ENCODE assay signal across 24 cellular contexts in genomic region chr3:161405087-161405486, GRCh38. TPM values are rescaled to one million over a fixed set of nuclear protein-coding genes. Genes with fewer than 3 reads are reported as not detected.
"Had no signal": no experiment of that assay in that cellular context is flagged by ENCODE, and none has a peak within 500 bp of the region (broad histone marks: within the 10 kb centered on the region; RNA-seq: fewer than 3 reads in every experiment).

No MANE protein-coding gene starts in this region.

- DNase-seq: stimulated activated CD4-positive, alpha-beta T cell treated with anti-CD3 and anti-CD28 coated beads, Interleukin-2, amount 100 ng/mL, for 48 hours; stimulated activated CD4-positive, alpha-beta T cell treated with anti-CD3 and anti-CD28 coated beads, Interleukin-4, amount 100 ng/mL, for 1 hour; stimulated activated CD4-positive, alpha-beta T cell treated with anti-CD3 and anti-CD28 coated beads, Interleukin-4, amount 100 ng/mL, for 24 hours; stimulated activated CD4-positive, alpha-beta T cell treated with anti-CD3 and anti-CD28 coated beads, Interleukin-4, amount 100 ng/mL, for 4 hours; stimulated activated CD8-positive, alpha-beta memory T cell treated with anti-CD3 and anti-CD28 coated beads, Interleukin-4, amount 100 ng/mL, for 48 hours; stimulated activated naive B cell treated with anti-CD40 and anti-IgM and Interleukin-4, amounts not matched to agents 10 μg/mL and 1 μg/mL and 100 μg/mL, for 72 hours; stimulated activated naive CD4-positive, alpha-beta T cell; stimulated activated naive CD4-positive, alpha-beta T cell treated with Interleukin-2 at 50 U/mL for 16 hours; stimulated activated naive CD8-positive, alpha-beta T cell treated with anti-CD3 and anti-CD28 coated beads, Interleukin-15, amount 100 ng/mL, for 72 hours; stimulated activated naive CD8-positive, alpha-beta T cell treated with anti-CD3 and anti-CD28 coated beads, Interleukin-15, Interleukin-2, amounts not matched to agents 100 U/mL and 50 U/mL, for 24 hours; stomach; substantia nigra; testis; thyroid gland; tibial artery; transverse colon; upper lobe of right lung; uterus had no signal

- H3K9me3 ChIP-seq: stomach, suprapubic skin, testis, thoracic aorta, thyroid gland, tibial artery, tibial nerve, transverse colon, upper lobe of right lung, uterus, vagina had no signal

- H3K36me3 ChIP-seq: stomach, suprapubic skin, thoracic aorta, thyroid gland, tibial artery, tibial nerve, transverse colon, upper lobe of right lung, uterus, vagina had no signal

- ATAC-seq: stimulated activated effector memory CD8-positive, alpha-beta T cell treated with anti-CD3 and anti-CD28 coated beads, Interleukin-12 subunit alpha, Interleukin-12 subunit beta, amount 100 ng/mL, for 72 hours; stimulated activated memory B cell treated with anti-CD40 and anti-IgM and Interleukin-4, amounts not matched to agents 10 μg/mL and 1 μg/mL and 100 μg/mL, for 72 hours; stimulated activated naive B cell treated with anti-CD40 and anti-IgM and Interleukin-4, amounts not matched to agents 10 μg/mL and 1 μg/mL and 100 μg/mL, for 72 hours; stimulated activated naive CD8-positive, alpha-beta T cell treated with anti-CD3 and anti-CD28 coated beads, Interleukin-15, amount 100 ng/mL, for 72 hours; stimulated activated naive CD8-positive, alpha-beta T cell treated with anti-CD3 and anti-CD28 coated beads, Interleukin-15, Interleukin-2, amounts not matched to agents 100 U/mL and 50 U/mL, for 24 hours; upper lobe of right lung had no signal

- H3K27ac ChIP-seq: suprapubic skin, testis, thoracic aorta, thyroid gland, tibial artery, tibial nerve, transverse colon, upper lobe of right lung, vagina had no signal

- H3K27me3 ChIP-seq: stomach, suprapubic skin, testis, thyroid gland, tibial artery, tibial nerve, transverse colon, upper lobe of right lung, uterus, vagina had no signal

- H3K4me3 ChIP-seq: stomach, suprapubic skin, testis, thoracic aorta, thyroid gland, tibial artery, tibial nerve, transverse colon, upper lobe of right lung, uterus, vagina had no signal

- H3K4me1 ChIP-seq: testis, thyroid gland, transverse colon, upper lobe of right lung, uterus, vagina had no signal

RNA-seq across cellular contexts. Expression of gene SPTSSB, which starts 33.8 kb away (rescaled TPM):
- total RNA-seq: testis, thoracic aorta, thyroid gland, upper lobe of right lung had no signal
